In genomic region chr6:111485316-111485715, GRCh38 we compare ENCODE assay signal across 9 cellular contexts. TPM values are rescaled to one million over a fixed set of nuclear protein-coding genes. Genes with fewer than 3 reads are reported as not detected.
A peak's percentile ranks its signal among the peaks of the same experiment; 100 is the strongest.
DNase-seq lines count a peak whose midpoint lies in the region; ATAC-seq and TF ChIP-seq lines count a peak whose summit lies in the region.
"Had no signal": no experiment of that assay in that cellular context is flagged by ENCODE, and none has a peak within 500 bp of the region (broad histone marks: within the 10 kb centered on the region; RNA-seq: fewer than 3 reads in every experiment).

No MANE protein-coding gene starts in this region.

- 90 to 95% methylated on average over 1 of the region's 1 CpG for WGBS in heart right ventricle, 2 donors
- WGBS in mesenchymal stem cell, result no CpG with 5 or more reads among the region's 1 CpG
- WGBS in upper lobe of left lung, 2 donors, result 53 to 80% methylated on average over 1 of the region's 1 CpG

- H3K9me3 Mint-ChIP-seq in activated naive CD8-positive, alpha-beta T cell (ENCODE audit: low read depth), result no peaks in the 10 kb centered on the region

- H2BK120ac ChIP-seq in mesenchymal stem cell (ENCODE audit: low read depth, low read length), result no peak overlapping the region

- peak overlapping the region; percentile 98 for H3K9ac ChIP-seq in mesenchymal stem cell (ENCODE audit: low read length)

- no peak overlapping the region for H3K4me2 ChIP-seq in mesenchymal stem cell (ENCODE audit: low read length, poor library complexity, severe bottlenecking)

- H4K8ac ChIP-seq in mesenchymal stem cell (ENCODE audit: low read length), result no peak overlapping the region

- no peak for TF ChIP-seq EP300 in upper lobe of left lung (IDR thresholded peaks at IDR 0.05)

- no peak overlapping the region for H3K14ac ChIP-seq in mesenchymal stem cell (ENCODE audit: low read length in 2 of 2)

- peak overlapping the region; percentile 48 for H3K4me3 Mint-ChIP-seq in activated naive CD8-positive, alpha-beta T cell

- peaks cover 3% of the 10 kb centered on the region for H3K36me3 Mint-ChIP-seq in activated naive CD8-positive, alpha-beta T cell

- intact Hi-C loops in heart right ventricle (cut with DNase I) (loop anchor here in 5 of 10 donors (10.0 kb wide), 5 partner anchors 69 to 231 kb away; partner anchors contain the start of gene TRAF3IP2 (in 1 of the 5)), Right ventricle myocardium inferior (cut with DNase I) (loop anchor here (5.0 kb wide), 1 partner anchor 47 kb away; no protein-coding TSS in a partner anchor)

- no peak overlapping the region for H3K23ac ChIP-seq in mesenchymal stem cell (ENCODE audit: low read length in 2 of 2)

- H3K27me3 Mint-ChIP-seq in activated naive CD8-positive, alpha-beta T cell, result no peaks in the 10 kb centered on the region

- H2BK12ac ChIP-seq in mesenchymal stem cell (ENCODE audit: low read length in 2 of 2), result no peak overlapping the region

- H3K4me3 ChIP-seq in heart right ventricle (peak overlapping the region in 2 of 10 donors; percentile 89 to 95), mesenchymal stem cell (ENCODE audit: insufficient read depth in 1 of 2, low read depth in 1 of 2, low read length in 2 of 2) (peak overlapping the region in 1 of 2 experiments; percentile 68), upper lobe of left lung (no peak overlapping the region)

- no peak overlapping the region for H3K27ac Mint-ChIP-seq in activated naive CD8-positive, alpha-beta T cell

- ATAC-seq in heart right ventricle, result no peak
- no peak for ATAC-seq in Right ventricle myocardium inferior
- ATAC-seq in upper lobe of left lung (ENCODE audit: low FRiP score in 2 of 2), result no peak
- no peak for ATAC-seq in HG03108 (IDR thresholded peaks at IDR 0.05; ENCODE audit: unreplicated experiment)
- ATAC-seq in GM19455 (IDR thresholded peaks at IDR 0.05; ENCODE audit: unreplicated experiment), result no peak

- H3K18ac ChIP-seq in mesenchymal stem cell (ENCODE audit: low read depth in 1 of 2, low read length in 2 of 2), result no peak overlapping the region

- no peaks in the 10 kb centered on the region for H3K9me3 ChIP-seq in heart right ventricle
- no peaks in the 10 kb centered on the region for H3K9me3 ChIP-seq in mesenchymal stem cell (ENCODE audit: control insufficient read depth, low read length)
- H3K9me3 ChIP-seq in upper lobe of left lung, result no peaks in the 10 kb centered on the region

- H4K91ac ChIP-seq in mesenchymal stem cell (ENCODE audit: low read length), result no peak overlapping the region

- TF ChIP-seq CTCF in heart right ventricle (IDR thresholded peaks at IDR 0.05), result no peak
- TF ChIP-seq CTCF in upper lobe of left lung (IDR thresholded peaks at IDR 0.05), result no peak

- H2BK5ac ChIP-seq in mesenchymal stem cell (ENCODE audit: low read depth, low read length, poor library complexity, severe bottlenecking), result no peak overlapping the region

- no peak for TF ChIP-seq POLR2A in upper lobe of left lung (IDR thresholded peaks at IDR 0.05)

- H2BK15ac ChIP-seq in mesenchymal stem cell (ENCODE audit: low read depth, poor library complexity, severe bottlenecking), result no peak overlapping the region

- H3K27me3 ChIP-seq in heart right ventricle, result no peaks in the 10 kb centered on the region
- no peaks in the 10 kb centered on the region for H3K27me3 ChIP-seq in mesenchymal stem cell (ENCODE audit: control insufficient read depth in 1 of 2, insufficient read depth in 1 of 2, low read length in 2 of 2)
- no peaks in the 10 kb centered on the region for H3K27me3 ChIP-seq in upper lobe of left lung

- DNase-seq in heart right ventricle, result no peak
- DNase-seq in Right ventricle myocardium inferior (ENCODE audit: missing footprints), result no peak
- DNase-seq in mesenchymal stem cell, result no peak
- no peak for DNase-seq in upper lobe of left lung
- DNase-seq in HuH-7 (ENCODE audit: low spot score), result no peak
- DNase-seq: activated CD4-positive, CD25-positive, alpha-beta regulatory T cell treated with anti-CD3 and anti-CD28 coated beads, Interleukin-2, amount 50 U/mL, for 72 hours had no signal

- H3K4me1 ChIP-seq in heart right ventricle, result peaks cover 0 to 55% (median 27%) of the 10 kb centered on the region in 9 donors
- H3K4me1 ChIP-seq in mesenchymal stem cell (ENCODE audit: control insufficient read depth, insufficient read depth, low read depth, low read length), result no peaks in the 10 kb centered on the region
- peaks cover 19 to 30% (median 27%) of the 10 kb centered on the region in 4 donors for H3K4me1 ChIP-seq in upper lobe of left lung

- no peak overlapping the region for H3K4ac ChIP-seq in mesenchymal stem cell (ENCODE audit: low read depth in 1 of 2, low read length in 2 of 2)

- no peak overlapping the region for H2AFZ ChIP-seq in mesenchymal stem cell (ENCODE audit: low read depth, low read length)

- peak overlapping the region in 7 of 10 donors; percentile 95 to 99 (median 99) for H3K27ac ChIP-seq in heart right ventricle
- H3K27ac ChIP-seq in mesenchymal stem cell (ENCODE audit: low read length, poor library complexity, severe bottlenecking), result no peak overlapping the region
- peak overlapping the region; percentile 99 to 100 (median 99) for H3K27ac ChIP-seq in upper lobe of left lung

- H2AK5ac ChIP-seq in mesenchymal stem cell (ENCODE audit: low read length, severe bottlenecking), result no peak overlapping the region

- peaks cover 45% of the 10 kb centered on the region for H3K4me1 Mint-ChIP-seq in activated naive CD8-positive, alpha-beta T cell (ENCODE audit: low read depth)

- peaks cover 14% of the 10 kb centered on the region for H3K79me1 ChIP-seq in mesenchymal stem cell (replicated peaks; ENCODE audit: low read length, poor library complexity, severe bottlenecking)

- H3K36me3 ChIP-seq in heart right ventricle (peaks cover 0 to 14% (median 0%) of the 10 kb centered on the region in 9 donors), mesenchymal stem cell (ENCODE audit: control insufficient read depth in 1 of 2, insufficient read depth in 2 of 2, low read depth in 1 of 2, low read length in 2 of 2) (peaks cover 4 to 12% of the 10 kb centered on the region in 2 experiments), upper lobe of left lung (no peaks in the 10 kb centered on the region)

RNA-seq across cellular contexts. Expression of gene REV3L, which starts 2.3 kb away (rescaled TPM):
- 10 to 100 TPM; 11.5 to 23.9 (median 13.9) TPM for total RNA-seq in heart right ventricle
- polyA plus RNA-seq in heart right ventricle, result 10 to 100 TPM in 1 of 2 donors, 1 to 10 TPM in 1; 5.6 to 25.8 TPM
- 16.7 TPM for total RNA-seq in Right ventricle myocardium inferior
- 7.5 TPM for polyA plus RNA-seq in mesenchymal stem cell (2013, experiment 1 of 2)
- 7.5 TPM for polyA plus RNA-seq in mesenchymal stem cell (2013, experiment 2 of 2)
- 100 to 1,000 TPM in 1 of 6 donors, 10 to 100 TPM in 5; 29.7 to 106 (median 38.0) TPM for total RNA-seq in upper lobe of left lung
